Comparison of ENCODE assay signal across 8 cellular contexts in genomic region chr3:64533565-64534317, GRCh38.
DNase-seq lines count a peak whose midpoint lies in the region; ATAC-seq and TF ChIP-seq lines count a peak whose summit lies in the region.

No MANE protein-coding gene starts in this region.

- no peaks in the 10 kb centered on the region for H3K9me3 ChIP-seq in esophagus muscularis mucosa

- peaks cover 0 to 80% (median 6%) of the 10 kb centered on the region in 4 donors for H3K36me3 ChIP-seq in esophagus muscularis mucosa

- 12% methylated on average over 15 of the region's 15 CpGs for WGBS in esophagus muscularis mucosa

- peak; percentile 89 for DNase-seq in DMS 273 (lab: John Stamatoyannopoulos, UW; ENCODE audit: unreplicated experiment)
- DNase-seq in NCI-H446 (lab: John Stamatoyannopoulos, UW) = peak; percentile 37 to 73
- peak; percentile 45 to 59 for DNase-seq in activated CD4-positive, alpha-beta T cell treated with anti-CD3 and anti-CD28 coated beads, Interleukin-2, amount 50 U/mL, for 48 hours
- DNase-seq in esophagus muscularis mucosa (ENCODE audit: extremely low spot score) = peak; percentile 95
- peak; percentile 83 for DNase-seq in myocyte (ENCODE audit: low read depth)
- DNase-seq in stromal cell of bone marrow (ENCODE audit: low read depth) = peak; percentile 68

- intact Hi-C loops in esophagus muscularis mucosa (cut with DNase I) = loop anchor here (5.0 to 10.0 kb wide), 4 partner anchors 154 to 1201 kb away; partner anchors contain the start of gene ADAMTS9

- peak; percentile 47 for TF ChIP-seq EP300 in esophagus muscularis mucosa (IDR thresholded peaks at IDR 0.05)

- TF ChIP-seq POLR2A in esophagus muscularis mucosa (IDR thresholded peaks at IDR 0.05; ENCODE audit: low read depth) = no peak

- peak; percentile 89 to 94 (median 93) for TF ChIP-seq CTCF in esophagus muscularis mucosa (IDR thresholded peaks at IDR 0.05)

- ATAC-seq in GM19452 (IDR thresholded peaks at IDR 0.05; ENCODE audit: unreplicated experiment) (peak; percentile 91), HG03442 (IDR thresholded peaks at IDR 0.05; ENCODE audit: unreplicated experiment) (peak; percentile 99)

- H3K27ac ChIP-seq in esophagus muscularis mucosa (replicated peaks in 1 of 4) = peak overlapping the region; percentile 58 to 83 (median 70)

- H3K4me3 ChIP-seq in esophagus muscularis mucosa = peak overlapping the region in 3 of 4 donors; percentile 9 to 29 (median 28)

- no peaks in the 10 kb centered on the region for H3K27me3 ChIP-seq in esophagus muscularis mucosa

- H3K4me1 ChIP-seq in esophagus muscularis mucosa = peaks cover 13 to 52% (median 38%) of the 10 kb centered on the region in 4 donors

Comparison
In these comparisons a context has a peak if more than half of its experiments do, and no peak if none do; other contexts are left out.
1. Peak in every context shown above with its lines: DNase-seq, ATAC-seq, H3K4me3 ChIP-seq and H3K27ac ChIP-seq.